22 cellular contexts compared by ENCODE assay signal in the genomic region with DNA sequence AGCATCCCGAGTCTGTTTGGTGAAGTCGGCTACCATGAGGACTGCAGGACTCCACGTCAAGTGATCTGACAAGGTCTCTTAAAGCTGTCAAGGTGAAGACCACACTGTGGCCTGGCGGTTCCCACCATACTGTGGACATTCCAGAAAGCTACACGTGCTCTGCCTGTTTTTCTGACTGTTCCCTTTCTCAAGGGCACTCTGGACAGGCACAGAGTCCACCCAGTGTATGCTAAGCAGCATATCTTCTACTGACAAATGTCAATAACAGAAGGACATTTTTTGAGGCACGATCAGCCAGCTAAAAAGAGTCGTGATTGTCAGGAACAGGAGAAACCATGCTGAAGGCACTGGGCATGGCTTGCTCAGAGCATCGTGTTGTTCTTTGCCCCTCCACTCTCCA. TPM values are rescaled to one million over a fixed set of nuclear protein-coding genes. Genes with fewer than 3 reads are reported as not detected.
A peak's percentile ranks its signal among the peaks of the same experiment; 100 is the strongest.
DNase-seq lines count a peak whose midpoint lies in the region; ATAC-seq and TF ChIP-seq lines count a peak whose summit lies in the region.
"Had no signal": no experiment of that assay in that cellular context is flagged by ENCODE, and none has a peak within 500 bp of the region (broad histone marks: within the 10 kb centered on the region; RNA-seq: fewer than 3 reads in every experiment).

No MANE protein-coding gene starts in this region.

- DNase-seq in GM23338 (ENCODE audit: low spot score) (no peak), left lobe of liver (ENCODE audit: low spot score) (no peak), right lobe of liver (no peak)
- no peak for DNase-seq in effector memory CD4-positive, alpha-beta T cell
- DNase-seq: 8988T; ACHN; BE2C; C1 segment of cervical spinal cord; CD4-positive, alpha-beta memory T cell; CD4-positive, CD25-positive, alpha-beta regulatory T cell; CD8-positive, alpha-beta memory T cell; COR-L47; DMS 273 treated with DMSO at 0.1 percent for 48 hours; DMS153; DMS53; DMS79; DND-41; EL; GDM1 had no signal

- H3F3A ChIP-seq in GM23338 (replicated peaks; ENCODE audit: low read depth): no peaks in the 10 kb centered on the region

- H3K27me3 ChIP-seq in GM23338 (ENCODE audit: insufficient read depth) (no peaks in the 10 kb centered on the region), right lobe of liver (no peaks in the 10 kb centered on the region)
- H3K27me3 ChIP-seq in effector memory CD4-positive, alpha-beta T cell (replicated peaks; ENCODE audit: control insufficient read depth, insufficient read depth, low read length, poor library complexity, severe bottlenecking): no peaks in the 10 kb centered on the region
- H3K27me3 ChIP-seq: BLaER1 had no signal

- H3K4me3 ChIP-seq in GM23338 (no peak overlapping the region), right lobe of liver (no peak overlapping the region)
- H3K4me3 ChIP-seq in effector memory CD4-positive, alpha-beta T cell (ENCODE audit: insufficient read depth, low read depth, low read length, poor library complexity, severe bottlenecking): no peak overlapping the region
- H3K4me3 ChIP-seq: BLaER1 had no signal

- H3K9me3 ChIP-seq in right lobe of liver: no peaks in the 10 kb centered on the region
- H3K9me3 ChIP-seq in effector memory CD4-positive, alpha-beta T cell (ENCODE audit: control insufficient read depth, low read length): no peaks in the 10 kb centered on the region
- H3K9me3 ChIP-seq: BE2C, BLaER1 had no signal

- H3K27me3 Mint-ChIP-seq in GM23338 (ENCODE audit: insufficient read depth, low read depth, poor library complexity): peaks cover 4% of the 10 kb centered on the region
- H3K27me3 Mint-ChIP-seq: CD4-positive, CD25-positive, alpha-beta regulatory T cell had no signal

- H4K20me1 ChIP-seq in GM23338 (replicated peaks; ENCODE audit: insufficient read depth): no peaks in the 10 kb centered on the region
- H4K20me1 ChIP-seq: BLaER1 had no signal

- no peak overlapping the region for H3K4me2 ChIP-seq in GM23338
- H3K4me2 ChIP-seq: BLaER1 had no signal

- H3K4me1 ChIP-seq in GM23338 (ENCODE audit: insufficient read depth) (no peaks in the 10 kb centered on the region), right lobe of liver (peaks cover 0 to 3% (median under 1%) of the 10 kb centered on the region in 4 donors)
- no peaks in the 10 kb centered on the region for H3K4me1 ChIP-seq in effector memory CD4-positive, alpha-beta T cell (ENCODE audit: control insufficient read depth, insufficient read depth, low read length, poor library complexity, severe bottlenecking)
- H3K4me1 ChIP-seq: BE2C had no signal

- H3K27ac Mint-ChIP-seq in GM23338: no peak overlapping the region
- H3K27ac Mint-ChIP-seq: CD14-positive monocyte; CD4-positive, alpha-beta memory T cell; CD4-positive, CD25-positive, alpha-beta regulatory T cell; CD8-positive, alpha-beta memory T cell had no signal

- TF ChIP-seq CTCF in GM23338 (conservative IDR thresholded peaks at IDR 0.05; ENCODE audit: low read depth in 2 of 2): no peak
- TF ChIP-seq CTCF in right lobe of liver (IDR thresholded peaks at IDR 0.05): no peak

- ATAC-seq in GM23338 (no peak), left lobe of liver (peak; percentile 44), right lobe of liver (peak in 3 of 4 donors; percentile 41 to 65 (median 41)), GM19455 (IDR thresholded peaks at IDR 0.05; ENCODE audit: unreplicated experiment) (no peak)

- H2AFZ ChIP-seq in GM23338: peak overlapping the region; percentile 59; the same call in 1 of the 2 replicates

- no peaks in the 10 kb centered on the region for H3K9me3 Mint-ChIP-seq in GM23338

- H3K27ac ChIP-seq in GM23338 (ENCODE audit: low read depth): no peak overlapping the region
- H3K27ac ChIP-seq in right lobe of liver: no peak overlapping the region
- H3K27ac ChIP-seq in effector memory CD4-positive, alpha-beta T cell (ENCODE audit: insufficient read depth, low read length, poor library complexity, severe bottlenecking): no peak overlapping the region
- H3K27ac ChIP-seq: BLaER1 had no signal

- H3K4me1 Mint-ChIP-seq in GM23338: no peaks in the 10 kb centered on the region
- H3K4me1 Mint-ChIP-seq: CD14-positive monocyte; CD4-positive, alpha-beta memory T cell; CD4-positive, CD25-positive, alpha-beta regulatory T cell; CD8-positive, alpha-beta memory T cell had no signal

- intact Hi-C loops in right lobe of liver (cut with DNase I): no loop called here

- 38% methylated on average over 7 of the region's 8 CpGs for WGBS in right lobe of liver (ENCODE audit: insufficient coverage, low coverage, low lambda C conversion rate, missing lambda C conversion rate)

- H3K79me2 ChIP-seq in GM23338 (replicated peaks; ENCODE audit: insufficient read depth): no peaks in the 10 kb centered on the region

- H3K4me3 Mint-ChIP-seq in GM23338: no peak overlapping the region
- H3K4me3 Mint-ChIP-seq: CD14-positive monocyte; CD4-positive, alpha-beta memory T cell; CD4-positive, CD25-positive, alpha-beta regulatory T cell; CD8-positive, alpha-beta memory T cell had no signal

- H3K36me3 ChIP-seq in GM23338 (ENCODE audit: insufficient read depth) (no peaks in the 10 kb centered on the region), right lobe of liver (no peaks in the 10 kb centered on the region)
- H3K36me3 ChIP-seq in effector memory CD4-positive, alpha-beta T cell (ENCODE audit: control insufficient read depth, insufficient read depth, low read length): no peaks in the 10 kb centered on the region
- H3K36me3 ChIP-seq: BE2C, BLaER1 had no signal

- TF ChIP-seq POLR2A in right lobe of liver (IDR thresholded peaks at IDR 0.05): no peak

- H3K9me2 ChIP-seq in GM23338 (ENCODE audit: insufficient read depth): no peaks in the 10 kb centered on the region

- no peaks in the 10 kb centered on the region for H3K36me3 Mint-ChIP-seq in GM23338 (ENCODE audit: low read depth)
- H3K36me3 Mint-ChIP-seq: CD14-positive monocyte; CD4-positive, alpha-beta memory T cell; CD4-positive, CD25-positive, alpha-beta regulatory T cell; CD8-positive, alpha-beta memory T cell had no signal

TF ChIP-seq in GM23338, 12 proteins besides CTCF, POLR2A, EP300 and RAD21:
- TF ChIP-seq NANOG (IDR thresholded peaks at IDR 0.05; ENCODE audit: borderline replicate concordance): no peak
- TF ChIP-seq, protein P1, sequence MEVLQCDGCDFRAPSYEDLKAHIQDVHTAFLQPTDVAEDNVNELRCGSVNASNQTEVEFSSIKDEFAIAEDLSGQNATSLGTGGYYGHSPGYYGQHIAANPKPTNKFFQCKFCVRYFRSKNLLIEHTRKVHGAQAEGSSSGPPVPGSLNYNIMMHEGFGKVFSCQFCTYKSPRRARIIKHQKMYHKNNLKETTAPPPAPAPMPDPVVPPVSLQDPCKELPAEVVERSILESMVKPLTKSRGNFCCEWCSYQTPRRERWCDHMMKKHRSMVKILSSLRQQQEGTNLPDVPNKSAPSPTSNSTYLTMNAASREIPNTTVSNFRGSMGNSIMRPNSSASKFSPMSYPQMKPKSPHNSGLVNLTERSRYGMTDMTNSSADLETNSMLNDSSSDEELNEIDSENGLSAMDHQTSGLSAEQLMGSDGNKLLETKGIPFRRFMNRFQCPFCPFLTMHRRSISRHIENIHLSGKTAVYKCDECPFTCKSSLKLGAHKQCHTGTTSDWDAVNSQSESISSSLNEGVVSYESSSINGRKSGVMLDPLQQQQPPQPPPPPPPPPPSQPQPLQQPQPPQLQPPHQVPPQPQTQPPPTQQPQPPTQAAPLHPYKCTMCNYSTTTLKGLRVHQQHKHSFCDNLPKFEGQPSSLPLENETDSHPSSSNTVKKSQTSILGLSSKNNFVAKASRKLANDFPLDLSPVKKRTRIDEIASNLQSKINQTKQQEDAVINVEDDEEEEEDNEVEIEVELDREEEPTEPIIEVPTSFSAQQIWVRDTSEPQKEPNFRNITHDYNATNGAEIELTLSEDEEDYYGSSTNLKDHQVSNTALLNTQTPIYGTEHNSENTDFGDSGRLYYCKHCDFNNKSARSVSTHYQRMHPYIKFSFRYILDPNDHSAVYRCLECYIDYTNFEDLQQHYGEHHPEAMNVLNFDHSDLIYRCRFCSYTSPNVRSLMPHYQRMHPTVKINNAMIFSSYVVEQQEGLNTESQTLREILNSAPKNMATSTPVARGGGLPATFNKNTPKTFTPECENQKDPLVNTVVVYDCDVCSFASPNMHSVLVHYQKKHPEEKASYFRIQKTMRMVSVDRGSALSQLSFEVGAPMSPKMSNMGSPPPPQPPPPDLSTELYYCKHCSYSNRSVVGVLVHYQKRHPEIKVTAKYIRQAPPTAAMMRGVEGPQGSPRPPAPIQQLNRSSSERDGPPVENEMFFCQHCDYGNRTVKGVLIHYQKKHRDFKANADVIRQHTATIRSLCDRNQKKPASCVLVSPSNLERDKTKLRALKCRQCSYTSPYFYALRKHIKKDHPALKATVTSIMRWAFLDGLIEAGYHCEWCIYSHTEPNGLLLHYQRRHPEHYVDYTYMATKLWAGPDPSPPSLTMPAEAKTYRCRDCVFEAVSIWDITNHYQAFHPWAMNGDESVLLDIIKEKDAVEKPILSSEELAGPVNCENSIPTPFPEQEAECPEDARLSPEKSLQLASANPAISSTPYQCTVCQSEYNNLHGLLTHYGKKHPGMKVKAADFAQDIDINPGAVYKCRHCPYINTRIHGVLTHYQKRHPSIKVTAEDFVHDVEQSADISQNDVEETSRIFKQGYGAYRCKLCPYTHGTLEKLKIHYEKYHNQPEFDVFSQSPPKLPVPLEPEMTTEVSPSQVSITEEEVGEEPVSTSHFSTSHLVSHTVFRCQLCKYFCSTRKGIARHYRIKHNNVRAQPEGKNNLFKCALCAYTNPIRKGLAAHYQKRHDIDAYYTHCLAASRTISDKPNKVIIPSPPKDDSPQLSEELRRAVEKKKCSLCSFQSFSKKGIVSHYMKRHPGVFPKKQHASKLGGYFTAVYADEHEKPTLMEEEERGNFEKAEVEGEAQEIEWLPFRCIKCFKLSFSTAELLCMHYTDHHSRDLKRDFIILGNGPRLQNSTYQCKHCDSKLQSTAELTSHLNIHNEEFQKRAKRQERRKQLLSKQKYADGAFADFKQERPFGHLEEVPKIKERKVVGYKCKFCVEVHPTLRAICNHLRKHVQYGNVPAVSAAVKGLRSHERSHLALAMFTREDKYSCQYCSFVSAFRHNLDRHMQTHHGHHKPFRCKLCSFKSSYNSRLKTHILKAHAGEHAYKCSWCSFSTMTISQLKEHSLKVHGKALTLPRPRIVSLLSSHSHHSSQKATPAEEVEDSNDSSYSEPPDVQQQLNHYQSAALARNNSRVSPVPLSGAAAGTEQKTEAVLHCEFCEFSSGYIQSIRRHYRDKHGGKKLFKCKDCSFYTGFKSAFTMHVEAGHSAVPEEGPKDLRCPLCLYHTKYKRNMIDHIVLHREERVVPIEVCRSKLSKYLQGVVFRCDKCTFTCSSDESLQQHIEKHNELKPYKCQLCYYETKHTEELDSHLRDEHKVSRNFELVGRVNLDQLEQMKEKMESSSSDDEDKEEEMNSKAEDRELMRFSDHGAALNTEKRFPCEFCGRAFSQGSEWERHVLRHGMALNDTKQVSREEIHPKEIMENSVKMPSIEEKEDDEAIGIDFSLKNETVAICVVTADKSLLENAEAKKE (CRISPR knock-in tag; IDR thresholded peaks at IDR 0.05): no peak

RNA-seq across cellular contexts. Expression of gene WASF3, which starts 12.8 kb away (rescaled TPM):
- total RNA-seq in GM23338 (2014; rRNA removed; shearing (Covaris generic)): 20.7 and 21.0 TPM in 2 replicates
- polyA plus RNA-seq in GM23338 (2016; fragmentation: Nextera tagmentation; extraction: Ambion mirVana): 9.9 and 10.5 TPM in 2 replicates
- total RNA-seq in left lobe of liver (8.5 TPM), right lobe of liver (10 to 100 TPM in 2 of 6 experiments, 1 to 10 TPM in 4; 5.8 to 14.5 (median 8.3) TPM)
- total RNA-seq: CD4-positive, alpha-beta memory T cell had no signal
- polyA plus RNA-seq: CD14-positive monocyte; CD4-positive, alpha-beta memory T cell; CD4-positive, CD25-positive, alpha-beta regulatory T cell; CD8-positive, alpha-beta memory T cell had no signal

Comparison
In these comparisons a context has a peak if more than half of its experiments do, and no peak if none do; other contexts are left out.
1. ATAC-seq: peak in left lobe of liver (single experiment) and right lobe of liver (3 of 4); none in GM23338 (single experiment) and GM19455 (single experiment).